1 cellular context compared by ENCODE assay signal in genomic region chr19:58406818-58407657, GRCh38.
TF ChIP-seq lines count a peak whose summit lies in the region.

No MANE protein-coding gene starts in this region.

TF ChIP-seq in K562, 482 proteins besides CTCF, POLR2A, EP300 and RAD21 (continued from another document and continues in another):
- no peak for TF ChIP-seq ZNF395 (CRISPR knock-in tag; IDR thresholded peaks at IDR 0.05)
- TF ChIP-seq, protein P1, sequence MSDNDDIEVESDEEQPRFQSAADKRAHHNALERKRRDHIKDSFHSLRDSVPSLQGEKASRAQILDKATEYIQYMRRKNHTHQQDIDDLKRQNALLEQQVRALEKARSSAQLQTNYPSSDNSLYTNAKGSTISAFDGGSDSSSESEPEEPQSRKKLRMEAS (CRISPR knock-in tag; IDR thresholded peaks at IDR 0.05), result peak; percentile 13; the same call in 1 of the 2 replicates
- TF ChIP-seq MLX (CRISPR knock-in tag; conservative IDR thresholded peaks at IDR 0.05), result peak in 1 of 2 experiments; percentile 66; a peak in 1 of 4 replicates
- no peak for TF ChIP-seq E2F8 (IDR thresholded peaks at IDR 0.05; ENCODE audit: low read depth, partially characterized antibody)
- no peak for TF ChIP-seq CBX8 (IDR thresholded peaks at IDR 0.05; ENCODE audit: borderline replicate concordance, extremely low read depth, low read depth, low read length, poor library complexity, severe bottlenecking)
- TF ChIP-seq ZNF184 (CRISPR knock-in tag; IDR thresholded peaks at IDR 0.05), result no peak
- TF ChIP-seq, protein P2, sequence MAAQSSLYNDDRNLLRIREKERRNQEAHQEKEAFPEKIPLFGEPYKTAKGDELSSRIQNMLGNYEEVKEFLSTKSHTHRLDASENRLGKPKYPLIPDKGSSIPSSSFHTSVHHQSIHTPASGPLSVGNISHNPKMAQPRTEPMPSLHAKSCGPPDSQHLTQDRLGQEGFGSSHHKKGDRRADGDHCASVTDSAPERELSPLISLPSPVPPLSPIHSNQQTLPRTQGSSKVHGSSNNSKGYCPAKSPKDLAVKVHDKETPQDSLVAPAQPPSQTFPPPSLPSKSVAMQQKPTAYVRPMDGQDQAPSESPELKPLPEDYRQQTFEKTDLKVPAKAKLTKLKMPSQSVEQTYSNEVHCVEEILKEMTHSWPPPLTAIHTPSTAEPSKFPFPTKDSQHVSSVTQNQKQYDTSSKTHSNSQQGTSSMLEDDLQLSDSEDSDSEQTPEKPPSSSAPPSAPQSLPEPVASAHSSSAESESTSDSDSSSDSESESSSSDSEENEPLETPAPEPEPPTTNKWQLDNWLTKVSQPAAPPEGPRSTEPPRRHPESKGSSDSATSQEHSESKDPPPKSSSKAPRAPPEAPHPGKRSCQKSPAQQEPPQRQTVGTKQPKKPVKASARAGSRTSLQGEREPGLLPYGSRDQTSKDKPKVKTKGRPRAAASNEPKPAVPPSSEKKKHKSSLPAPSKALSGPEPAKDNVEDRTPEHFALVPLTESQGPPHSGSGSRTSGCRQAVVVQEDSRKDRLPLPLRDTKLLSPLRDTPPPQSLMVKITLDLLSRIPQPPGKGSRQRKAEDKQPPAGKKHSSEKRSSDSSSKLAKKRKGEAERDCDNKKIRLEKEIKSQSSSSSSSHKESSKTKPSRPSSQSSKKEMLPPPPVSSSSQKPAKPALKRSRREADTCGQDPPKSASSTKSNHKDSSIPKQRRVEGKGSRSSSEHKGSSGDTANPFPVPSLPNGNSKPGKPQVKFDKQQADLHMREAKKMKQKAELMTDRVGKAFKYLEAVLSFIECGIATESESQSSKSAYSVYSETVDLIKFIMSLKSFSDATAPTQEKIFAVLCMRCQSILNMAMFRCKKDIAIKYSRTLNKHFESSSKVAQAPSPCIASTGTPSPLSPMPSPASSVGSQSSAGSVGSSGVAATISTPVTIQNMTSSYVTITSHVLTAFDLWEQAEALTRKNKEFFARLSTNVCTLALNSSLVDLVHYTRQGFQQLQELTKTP (IDR thresholded peaks at IDR 0.05; ENCODE audit: low read depth in 1 of 2, partially characterized antibody in 2 of 2), result no peak
- no peak for TF ChIP-seq FOSL1 (tag; conservative IDR thresholded peaks at IDR 0.05)
- no peak for TF ChIP-seq CREBBP (IDR thresholded peaks at IDR 0.05; ENCODE audit: low read depth, low read length)
- no peak for TF ChIP-seq FIP1L1 (IDR thresholded peaks at IDR 0.05; ENCODE audit: low read depth, low read length, poor library complexity, severe bottlenecking)
- TF ChIP-seq POLR2B (IDR thresholded peaks at IDR 0.05; ENCODE audit: low read depth, partially characterized antibody), result no peak
- TF ChIP-seq ZNF561 (CRISPR knock-in tag; conservative IDR thresholded peaks at IDR 0.05), result no peak
- TF ChIP-seq, protein P3, sequence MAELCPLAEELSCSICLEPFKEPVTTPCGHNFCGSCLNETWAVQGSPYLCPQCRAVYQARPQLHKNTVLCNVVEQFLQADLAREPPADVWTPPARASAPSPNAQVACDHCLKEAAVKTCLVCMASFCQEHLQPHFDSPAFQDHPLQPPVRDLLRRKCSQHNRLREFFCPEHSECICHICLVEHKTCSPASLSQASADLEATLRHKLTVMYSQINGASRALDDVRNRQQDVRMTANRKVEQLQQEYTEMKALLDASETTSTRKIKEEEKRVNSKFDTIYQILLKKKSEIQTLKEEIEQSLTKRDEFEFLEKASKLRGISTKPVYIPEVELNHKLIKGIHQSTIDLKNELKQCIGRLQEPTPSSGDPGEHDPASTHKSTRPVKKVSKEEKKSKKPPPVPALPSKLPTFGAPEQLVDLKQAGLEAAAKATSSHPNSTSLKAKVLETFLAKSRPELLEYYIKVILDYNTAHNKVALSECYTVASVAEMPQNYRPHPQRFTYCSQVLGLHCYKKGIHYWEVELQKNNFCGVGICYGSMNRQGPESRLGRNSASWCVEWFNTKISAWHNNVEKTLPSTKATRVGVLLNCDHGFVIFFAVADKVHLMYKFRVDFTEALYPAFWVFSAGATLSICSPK (IDR thresholded peaks at IDR 0.05; ENCODE audit: borderline replicate concordance), result no peak
- no peak for TF ChIP-seq CEBPB (tag; IDR thresholded peaks at IDR 0.05)
- no peak for TF ChIP-seq BMI1 (IDR thresholded peaks at IDR 0.05; ENCODE audit: low read length)
- TF ChIP-seq SRSF9 (IDR thresholded peaks at IDR 0.05; ENCODE audit: borderline replicate concordance, low read depth, low read length), result no peak
- TF ChIP-seq RBM39 (optimal IDR thresholded peaks at IDR 0.05; ENCODE audit: low read depth, low read length), result no peak
- no peak for TF ChIP-seq KLF6 (CRISPR knock-in tag; IDR thresholded peaks at IDR 0.05; ENCODE audit: borderline replicate concordance)
- no peak for TF ChIP-seq HNRNPUL1 (IDR thresholded peaks at IDR 0.05; ENCODE audit: low read length)
- no peak for TF ChIP-seq ZNF146 (CRISPR knock-in tag; IDR thresholded peaks at IDR 0.05; ENCODE audit: unreplicated experiment)
- no peak for TF ChIP-seq TAF9B (IDR thresholded peaks at IDR 0.05; ENCODE audit: partially characterized antibody)
- no peak for TF ChIP-seq ZSCAN32 (CRISPR knock-in tag; IDR thresholded peaks at IDR 0.05)
- peak; percentile 41; the same call in 1 of the 2 replicates for TF ChIP-seq MYNN (IDR thresholded peaks at IDR 0.05)
- TF ChIP-seq MYNN (CRISPR knock-in tag; IDR thresholded peaks at IDR 0.05), result no peak
- TF ChIP-seq PHF20 (IDR thresholded peaks at IDR 0.05; ENCODE audit: partially characterized antibody), result no peak
- TF ChIP-seq, protein P4, sequence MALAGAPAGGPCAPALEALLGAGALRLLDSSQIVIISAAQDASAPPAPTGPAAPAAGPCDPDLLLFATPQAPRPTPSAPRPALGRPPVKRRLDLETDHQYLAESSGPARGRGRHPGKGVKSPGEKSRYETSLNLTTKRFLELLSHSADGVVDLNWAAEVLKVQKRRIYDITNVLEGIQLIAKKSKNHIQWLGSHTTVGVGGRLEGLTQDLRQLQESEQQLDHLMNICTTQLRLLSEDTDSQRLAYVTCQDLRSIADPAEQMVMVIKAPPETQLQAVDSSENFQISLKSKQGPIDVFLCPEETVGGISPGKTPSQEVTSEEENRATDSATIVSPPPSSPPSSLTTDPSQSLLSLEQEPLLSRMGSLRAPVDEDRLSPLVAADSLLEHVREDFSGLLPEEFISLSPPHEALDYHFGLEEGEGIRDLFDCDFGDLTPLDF (CRISPR knock-in tag; IDR thresholded peaks at IDR 0.05), result peak; percentile 35; the same call in 1 of the 2 replicates
- TF ChIP-seq ELF2 (CRISPR knock-in tag; IDR thresholded peaks at IDR 0.05), result no peak
- TF ChIP-seq PRDM10 (IDR thresholded peaks at IDR 0.05; ENCODE audit: partially characterized antibody), result peak; percentile 63
- TF ChIP-seq, protein P5, sequence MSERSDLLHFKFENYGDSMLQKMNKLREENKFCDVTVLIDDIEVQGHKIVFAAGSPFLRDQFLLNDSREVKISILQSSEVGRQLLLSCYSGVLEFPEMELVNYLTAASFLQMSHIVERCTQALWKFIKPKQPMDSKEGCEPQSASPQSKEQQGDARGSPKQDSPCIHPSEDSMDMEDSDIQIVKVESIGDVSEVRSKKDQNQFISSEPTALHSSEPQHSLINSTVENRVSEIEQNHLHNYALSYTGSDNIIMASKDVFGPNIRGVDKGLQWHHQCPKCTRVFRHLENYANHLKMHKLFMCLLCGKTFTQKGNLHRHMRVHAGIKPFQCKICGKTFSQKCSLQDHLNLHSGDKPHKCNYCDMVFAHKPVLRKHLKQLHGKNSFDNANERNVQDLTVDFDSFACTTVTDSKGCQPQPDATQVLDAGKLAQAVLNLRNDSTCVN (CRISPR knock-in tag; IDR thresholded peaks at IDR 0.05), result no peak
- TF ChIP-seq TEAD4 (IDR thresholded peaks at IDR 0.05; ENCODE audit: low read length), result peak; percentile 87
- peak; percentile 86; the same call in 1 of the 2 replicates for TF ChIP-seq TEAD4 (CRISPR knock-in tag; IDR thresholded peaks at IDR 0.05; ENCODE audit: borderline replicate concordance)
- TF ChIP-seq TEAD1 (CRISPR knock-in tag; IDR thresholded peaks at IDR 0.05), result peak; percentile 96 to 99
- no peak for TF ChIP-seq ARHGAP35 (IDR thresholded peaks at IDR 0.05; ENCODE audit: partially characterized antibody)
- TF ChIP-seq, protein P6, sequence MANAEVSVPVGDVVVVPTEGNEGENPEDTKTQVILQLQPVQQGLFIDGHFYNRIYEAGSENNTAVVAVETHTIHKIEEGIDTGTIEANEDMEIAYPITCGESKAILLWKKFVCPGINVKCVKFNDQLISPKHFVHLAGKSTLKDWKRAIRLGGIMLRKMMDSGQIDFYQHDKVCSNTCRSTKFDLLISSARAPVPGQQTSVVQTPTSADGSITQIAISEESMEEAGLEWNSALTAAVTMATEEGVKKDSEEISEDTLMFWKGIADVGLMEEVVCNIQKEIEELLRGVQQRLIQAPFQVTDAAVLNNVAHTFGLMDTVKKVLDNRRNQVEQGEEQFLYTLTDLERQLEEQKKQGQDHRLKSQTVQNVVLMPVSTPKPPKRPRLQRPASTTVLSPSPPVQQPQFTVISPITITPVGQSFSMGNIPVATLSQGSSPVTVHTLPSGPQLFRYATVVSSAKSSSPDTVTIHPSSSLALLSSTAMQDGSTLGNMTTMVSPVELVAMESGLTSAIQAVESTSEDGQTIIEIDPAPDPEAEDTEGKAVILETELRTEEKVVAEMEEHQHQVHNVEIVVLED (CRISPR knock-in tag; IDR thresholded peaks at IDR 0.05), result no peak
- TF ChIP-seq HDAC1 (IDR thresholded peaks at IDR 0.05), result no peak
- 0 out of 4 replicates have a peak, but pooled peaks of 1 of the 2 experiments have one; percentile 19 for TF ChIP-seq MAZ (CRISPR knock-in tag; conservative IDR thresholded peaks at IDR 0.05 in 1 of 2, IDR thresholded peaks at IDR 0.05 in 1 of 2)
- TF ChIP-seq ELF1 (tag; IDR thresholded peaks at IDR 0.05), result no peak
- no peak for TF ChIP-seq FOXJ3 (CRISPR knock-in tag; IDR thresholded peaks at IDR 0.05)
- no peak for TF ChIP-seq TCF3 (CRISPR knock-in tag; IDR thresholded peaks at IDR 0.05)
- no peak for TF ChIP-seq PTBP1 (IDR thresholded peaks at IDR 0.05; ENCODE audit: low read depth, low read length)
- TF ChIP-seq NRF1 (conservative IDR thresholded peaks at IDR 0.05 in 1 of 2, IDR thresholded peaks at IDR 0.05 in 1 of 2), result 0 out of 4 replicates have a peak, but pooled peaks of 1 of the 2 experiments have one; percentile 12
- peak; percentile 94 for TF ChIP-seq TEAD2 (tag; IDR thresholded peaks at IDR 0.05)
- no peak for TF ChIP-seq ZNF75A (CRISPR knock-in tag; IDR thresholded peaks at IDR 0.05)
- no peak for TF ChIP-seq EWSR1 (IDR thresholded peaks at IDR 0.05; ENCODE audit: borderline replicate concordance, low read depth, partially characterized antibody)
- TF ChIP-seq SP2 (IDR thresholded peaks at IDR 0.05; ENCODE audit: extremely low read depth, low read depth, low read length, poor library complexity, severe bottlenecking), result no peak
- TF ChIP-seq RNF2 (IDR thresholded peaks at IDR 0.05), result no peak
